ENCODE assay signal across 21 cellular contexts in the genomic region with DNA sequence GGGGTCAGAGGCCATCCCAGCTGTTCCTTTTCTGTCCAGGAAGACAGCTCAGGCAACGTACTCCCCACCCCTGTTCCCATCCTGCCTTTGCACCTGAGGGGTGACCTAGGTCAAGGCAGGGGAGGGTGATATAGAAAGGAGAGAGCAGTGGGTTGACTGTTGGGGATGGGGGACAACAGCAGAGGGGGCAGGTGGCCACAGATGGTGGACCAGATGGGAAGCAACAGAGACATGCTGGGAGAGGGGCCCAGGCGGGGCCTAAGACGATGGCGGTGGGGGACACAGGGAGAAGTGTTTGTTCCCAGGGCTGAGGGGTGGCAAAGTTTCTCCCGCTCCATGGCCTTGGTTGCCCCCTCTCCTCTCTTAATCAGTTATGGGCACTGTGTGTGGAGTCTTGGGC. TPM values are rescaled to one million over a fixed set of nuclear protein-coding genes. Genes with fewer than 3 reads are reported as not detected.
A peak's percentile ranks its signal among the peaks of the same experiment; 100 is the strongest.
DNase-seq lines count a peak whose midpoint lies in the region; ATAC-seq and TF ChIP-seq lines count a peak whose summit lies in the region.
"Had no signal": no experiment of that assay in that cellular context is flagged by ENCODE, and none has a peak within 500 bp of the region (broad histone marks: within the 10 kb centered on the region; RNA-seq: fewer than 3 reads in every experiment).

No MANE protein-coding gene starts in this region.

- H3K4me1 Mint-ChIP-seq in neural crest cell = peaks cover 84% of the 10 kb centered on the region

- peaks cover 0 to 17% (median 10%) of the 10 kb centered on the region in 11 experiments; a peak in 11 of 22 replicates for H3K36me3 ChIP-seq in BLaER1 treated with 17β-estradiol and CSF1 and Interleukin-3, amounts not matched to agents 10 nM and 100 nM
- no peaks in the 10 kb centered on the region for H3K36me3 ChIP-seq in lower lobe of right lung
- H3K36me3 ChIP-seq: gastrocnemius medialis, ovary, uterus had no signal

- H3K27ac Mint-ChIP-seq in neural crest cell (ENCODE audit: unreplicated experiment) = peak overlapping the region; percentile 98
- H3K27ac Mint-ChIP-seq: activated CD4-positive, alpha-beta T cell treated with anti-CD3 and anti-CD28 coated beads, Interleukin-2, amount 10 ng/mL, durations not matched to agents 24 days and 14 days had no signal

- DNase-seq in NCI-H69 (lab: John Stamatoyannopoulos, UW) (peak; percentile 59), coronary artery (ENCODE audit: low spot score) (peak; percentile 71), neural crest cell (ENCODE audit: low read depth, low spot score) (no peak), lower lobe of right lung (no peak), C1 segment of cervical spinal cord (lab: John Stamatoyannopoulos, UW) (no peak)
- no peak for DNase-seq in activated CD4-positive, CD25-positive, alpha-beta regulatory T cell (lab: John Stamatoyannopoulos, UW)
- DNase-seq: activated CD4-positive, alpha-beta T cell treated with anti-CD3 and anti-CD28 coated beads, Interleukin-2, amount 10 ng/mL, durations not matched to agents 24 days and 14 days; activated T-cell treated with anti-CD3 and anti-CD28 coated beads for 4 hours; cerebellar nuclear complex; gastrocnemius medialis; GDM1; islet precursor cell; NK-92 treated with Interleukin-12 subunit alpha and Interleukin-12 subunit beta, amount 100 ng/mL, for 24 hours; SHP77 treated with DMSO at 0.1 percent for 48 hours; T-helper 9 cell; uterus had no signal

- no peaks in the 10 kb centered on the region for H4K20me1 ChIP-seq in BLaER1 treated with 17β-estradiol and CSF1 and Interleukin-3, amounts not matched to agents 10 nM and 100 nM

- H3K4me2 ChIP-seq in BLaER1 treated with 17β-estradiol and CSF1 and Interleukin-3, amounts not matched to agents 10 nM and 100 nM = peak overlapping the region; percentile 78 to 98 (median 95)

- TF ChIP-seq CTCF in coronary artery (IDR thresholded peaks at IDR 0.05) (no peak), neural crest cell (conservative IDR thresholded peaks at IDR 0.05) (no peak), lower lobe of right lung (IDR thresholded peaks at IDR 0.05) (no peak)

- H3K27ac ChIP-seq in BLaER1 treated with 17β-estradiol and CSF1 and Interleukin-3, amounts not matched to agents 10 nM and 100 nM = peak overlapping the region in 9 of 11 experiments; percentile 67 to 96 (median 93); a peak in 11 of 22 replicates
- H3K27ac ChIP-seq in coronary artery (no peak overlapping the region), lower lobe of right lung (no peak overlapping the region)
- H3K27ac ChIP-seq: ovary had no signal

- H3K4me1 ChIP-seq in BLaER1 treated with 17β-estradiol and CSF1 and Interleukin-3, amounts not matched to agents 10 nM and 100 nM = peaks cover 30 to 50% (median 37%) of the 10 kb centered on the region in 10 experiments
- H3K4me1 ChIP-seq in lower lobe of right lung = peaks cover 20% of the 10 kb centered on the region

- intact Hi-C loops in lower lobe of right lung (cut with DNase I) = no loop called here

- peaks cover 23% of the 10 kb centered on the region for H3K36me3 Mint-ChIP-seq in neural crest cell (ENCODE audit: low read depth)

- H3K9me3 Mint-ChIP-seq in neural crest cell = no peaks in the 10 kb centered on the region
- H3K9me3 Mint-ChIP-seq: activated CD4-positive, alpha-beta T cell treated with anti-CD3 and anti-CD28 coated beads, Interleukin-2, amount 10 ng/mL, durations not matched to agents 24 days and 14 days had no signal

- H3K27me3 Mint-ChIP-seq in neural crest cell (ENCODE audit: low read depth) = no peaks in the 10 kb centered on the region

- H3K9me3 ChIP-seq in BLaER1 treated with 17β-estradiol and CSF1 and Interleukin-3, amounts not matched to agents 10 nM and 100 nM (replicated peaks in 1 of 11) = no peaks in the 10 kb centered on the region; a peak in 1 of 22 replicates
- H3K9me3 ChIP-seq in lower lobe of right lung = no peaks in the 10 kb centered on the region
- H3K9me3 ChIP-seq: gastrocnemius medialis, ovary, uterus had no signal

- no peak overlapping the region for H3K4me3 ChIP-seq in BLaER1 treated with 17β-estradiol and CSF1 and Interleukin-3, amounts not matched to agents 10 nM and 100 nM
- H3K4me3 ChIP-seq in coronary artery (no peak overlapping the region), lower lobe of right lung (no peak overlapping the region)
- H3K4me3 ChIP-seq: ovary, uterus had no signal

- peak overlapping the region in 9 of 11 experiments; percentile 6 to 86 (median 82); a peak in 5 of 22 replicates for H3K9ac ChIP-seq in BLaER1 treated with 17β-estradiol and CSF1 and Interleukin-3, amounts not matched to agents 10 nM and 100 nM

- H3K4me3 Mint-ChIP-seq in neural crest cell = peak overlapping the region; percentile 86
- H3K4me3 Mint-ChIP-seq: activated CD4-positive, alpha-beta T cell treated with anti-CD3 and anti-CD28 coated beads, Interleukin-2, amount 10 ng/mL, durations not matched to agents 24 days and 14 days had no signal

- H3K27me3 ChIP-seq in BLaER1 treated with 17β-estradiol and CSF1 and Interleukin-3, amounts not matched to agents 10 nM and 100 nM = peaks cover 0 to 1% (median 0%) of the 10 kb centered on the region in 11 experiments; a peak in 2 of 22 replicates
- no peaks in the 10 kb centered on the region for H3K27me3 ChIP-seq in lower lobe of right lung (ENCODE audit: low read depth)
- H3K27me3 ChIP-seq: gastrocnemius medialis, ovary, uterus had no signal

- ATAC-seq in GM18861 (IDR thresholded peaks at IDR 0.05; ENCODE audit: unreplicated experiment) (no peak), lower lobe of right lung (no peak)
- ATAC-seq: gastrocnemius medialis had no signal

RNA-seq across cellular contexts. Expression of a gene that starts 6.3 kb away (rescaled TPM):
- total RNA-seq in neural crest cell = 97.1 and 99.2 TPM in 2 replicates
- total RNA-seq in lower lobe of right lung = 7.2 TPM

RNA-seq across cellular contexts. Expression of a gene that starts 27.3 kb away (rescaled TPM):
- total RNA-seq in neural crest cell = 100 and 102 TPM in 2 replicates
- 4.2 TPM for total RNA-seq in lower lobe of right lung

RNA-seq across cellular contexts. Expression of a gene that starts 42.0 kb away (rescaled TPM):
- total RNA-seq in neural crest cell = 156 and 158 TPM in 2 replicates
- total RNA-seq in lower lobe of right lung = 188 TPM

RNA-seq across cellular contexts. Expression of a gene that starts 51.1 kb away (rescaled TPM):
- total RNA-seq in neural crest cell = 0.82 TPM in 1 of 2 replicates, not detected in the other
- 2.8 TPM for total RNA-seq in lower lobe of right lung
- total RNA-seq: activated CD4-positive, alpha-beta T cell treated with anti-CD3 and anti-CD28 coated beads, Interleukin-2, amount 10 ng/mL, durations not matched to agents 24 days and 14 days; endothelial cell of umbilical vein; mononuclear cell had no signal

Comparison
In these comparisons a context has a peak if more than half of its experiments do, and no peak if none do; other contexts are left out.
1. H3K27ac ChIP-seq: peak in BLaER1 treated with 17β-estradiol and CSF1 and Interleukin-3, amounts not matched to agents 10 nM and 100 nM (9 of 11); none in coronary artery (0 of 2) and lower lobe of right lung (single experiment).
2. DNase-seq: peak in NCI-H69 (single experiment) and coronary artery (single experiment); none in neural crest cell (single experiment), activated CD4-positive, CD25-positive, alpha-beta regulatory T cell (0 of 4), lower lobe of right lung (single experiment) and C1 segment of cervical spinal cord (0 of 14).
3. RNA of a gene that starts 6.3 kb away (total RNA-seq): 97.1 to 99.2 TPM in neural crest cell; 7.2 TPM in lower lobe of right lung (single experiment); every median in the first group is over 10 times any median in the second.
4. RNA of a gene that starts 27.3 kb away (total RNA-seq): 100 to 102 TPM in neural crest cell; 4.2 TPM in lower lobe of right lung (single experiment); every median in the first group is over 10 times any median in the second.